In genomic region chr1:165661691-165662090, GRCh38 we compare ENCODE assay signal across 20 cellular contexts. TPM values are rescaled to one million over a fixed set of nuclear protein-coding genes. Genes with fewer than 3 reads are reported as not detected.
A peak's percentile ranks its signal among the peaks of the same experiment; 100 is the strongest.
DNase-seq lines count a peak whose midpoint lies in the region; ATAC-seq and TF ChIP-seq lines count a peak whose summit lies in the region.
"Had no signal": no experiment of that assay in that cellular context is flagged by ENCODE, and none has a peak within 500 bp of the region (broad histone marks: within the 10 kb centered on the region; RNA-seq: fewer than 3 reads in every experiment).

No MANE protein-coding gene starts in this region.

- H3K27me3 Mint-ChIP-seq in CD4-positive, CD25-positive, alpha-beta regulatory T cell = no peaks in the 10 kb centered on the region
- H3K27me3 Mint-ChIP-seq in effector memory CD8-positive, alpha-beta T cell = no peaks in the 10 kb centered on the region
- H3K27me3 Mint-ChIP-seq in nephron progenitor cell (ENCODE audit: low read depth, poor library complexity) = no peaks in the 10 kb centered on the region

- peak overlapping the region in 2 of 3 donors; percentile 5 to 10 for H3K27ac Mint-ChIP-seq in CD4-positive, CD25-positive, alpha-beta regulatory T cell
- H3K27ac Mint-ChIP-seq in effector memory CD8-positive, alpha-beta T cell = peak overlapping the region; percentile 8 to 35
- peak overlapping the region; percentile 24 for H3K27ac Mint-ChIP-seq in nephron progenitor cell

- H3K4me3 Mint-ChIP-seq in CD4-positive, CD25-positive, alpha-beta regulatory T cell = no peak overlapping the region
- H3K4me3 Mint-ChIP-seq in effector memory CD8-positive, alpha-beta T cell = no peak overlapping the region
- no peak overlapping the region for H3K4me3 Mint-ChIP-seq in nephron progenitor cell
- H3K4me3 Mint-ChIP-seq: CD14-positive monocyte had no signal

- H3K4me3 ChIP-seq in CD4-positive, CD25-positive, alpha-beta regulatory T cell (ENCODE audit: low read depth, low read length) = no peak overlapping the region
- H3K4me3 ChIP-seq: GM12878, Peyer's patch had no signal

- no peak for TF ChIP-seq CTCF in nephron progenitor cell (IDR thresholded peaks at IDR 0.05)

- H3K36me3 Mint-ChIP-seq in CD4-positive, CD25-positive, alpha-beta regulatory T cell = peaks cover 46% of the 10 kb centered on the region
- peaks cover 65% of the 10 kb centered on the region for H3K36me3 Mint-ChIP-seq in effector memory CD8-positive, alpha-beta T cell (ENCODE audit: insufficient read depth)
- peaks cover 40% of the 10 kb centered on the region for H3K36me3 Mint-ChIP-seq in nephron progenitor cell (ENCODE audit: low read depth)

- H3K27me3 ChIP-seq in CD4-positive, CD25-positive, alpha-beta regulatory T cell (ENCODE audit: control insufficient read depth, insufficient read depth, low read length) = no peaks in the 10 kb centered on the region
- H3K27me3 ChIP-seq: Peyer's patch had no signal

- DNase-seq in CD4-positive, CD25-positive, alpha-beta regulatory T cell = no peak
- peak; percentile 30 for DNase-seq in EH (ENCODE audit: low read depth)
- DNase-seq in effector memory CD8-positive, alpha-beta T cell = no peak
- no peak for DNase-seq in nephron progenitor cell
- no peak for DNase-seq in sciatic nerve (ENCODE audit: low spot score)
- DNase-seq in cerebellar cortex (ENCODE audit: low spot score) = no peak
- no peak for DNase-seq in NCI-H774 (lab: John Stamatoyannopoulos, UW)
- DNase-seq: ACHN, Caco-2, DMS153, EL, HCEC 1CT, IMR-90, NCI-H1436, NCI-H1930, NCI-H345, NCI-H526 treated with DMSO at 0.1 percent for 48 hours, Peyer's patch had no signal

- ATAC-seq in CD4-positive, CD25-positive, alpha-beta regulatory T cell (ENCODE audit: low read depth in 2 of 2) = no peak
- ATAC-seq in effector memory CD8-positive, alpha-beta T cell (replicated peaks) = no peak
- ATAC-seq in sciatic nerve = no peak
- ATAC-seq: GM12878 had no signal

- H3K4me1 Mint-ChIP-seq in CD4-positive, CD25-positive, alpha-beta regulatory T cell = peaks cover 0 to 6% (median 2%) of the 10 kb centered on the region in 4 donors
- peaks cover 7 to 8% of the 10 kb centered on the region in 2 donors for H3K4me1 Mint-ChIP-seq in effector memory CD8-positive, alpha-beta T cell (ENCODE audit: low read depth in 2 of 2)
- H3K4me1 Mint-ChIP-seq in nephron progenitor cell = no peaks in the 10 kb centered on the region

- H3K36me3 ChIP-seq in CD4-positive, CD25-positive, alpha-beta regulatory T cell (ENCODE audit: control insufficient read depth, insufficient read depth, low read length) = peaks cover 69% of the 10 kb centered on the region

- no peaks in the 10 kb centered on the region for H3K4me1 ChIP-seq in CD4-positive, CD25-positive, alpha-beta regulatory T cell (ENCODE audit: control insufficient read depth, insufficient read depth, low read length, poor library complexity, severe bottlenecking)
- H3K4me1 ChIP-seq: Caco-2, Peyer's patch had no signal

- no peaks in the 10 kb centered on the region for H3K9me3 ChIP-seq in CD4-positive, CD25-positive, alpha-beta regulatory T cell (ENCODE audit: control insufficient read depth in 2 of 2, low read length in 2 of 2)
- H3K9me3 ChIP-seq: Caco-2, Peyer's patch had no signal

- H3K27ac ChIP-seq in CD4-positive, CD25-positive, alpha-beta regulatory T cell (ENCODE audit: insufficient read depth, low read length, poor library complexity, severe bottlenecking) = no peak overlapping the region
- H3K27ac ChIP-seq: Peyer's patch had no signal

- H3K9me3 Mint-ChIP-seq in CD4-positive, CD25-positive, alpha-beta regulatory T cell = no peaks in the 10 kb centered on the region
- no peaks in the 10 kb centered on the region for H3K9me3 Mint-ChIP-seq in effector memory CD8-positive, alpha-beta T cell
- no peaks in the 10 kb centered on the region for H3K9me3 Mint-ChIP-seq in nephron progenitor cell
- H3K9me3 Mint-ChIP-seq: CD14-positive monocyte had no signal

- intact Hi-C loops in sciatic nerve (cut with DNase I) = no loop called here

RNA-seq across cellular contexts. Expression of gene MGST3, which starts 30.7 kb away (rescaled TPM):
- total RNA-seq in CD4-positive, CD25-positive, alpha-beta regulatory T cell = 37.1 TPM
- 100 to 1,000 TPM; 133 to 190 (median 149) TPM for polyA plus RNA-seq in CD4-positive, CD25-positive, alpha-beta regulatory T cell
- 142 TPM for total RNA-seq in sciatic nerve

RNA-seq across cellular contexts. Expression of gene ALDH9A1, which starts 36.7 kb away (rescaled TPM):
- total RNA-seq in CD4-positive, CD25-positive, alpha-beta regulatory T cell = 32.1 TPM
- polyA plus RNA-seq in CD4-positive, CD25-positive, alpha-beta regulatory T cell = 100 to 1,000 TPM in 3 of 4 donors, 10 to 100 TPM in 1; 97.0 to 124 (median 117) TPM
- total RNA-seq in sciatic nerve = 61.1 TPM
